In the genomic region with DNA sequence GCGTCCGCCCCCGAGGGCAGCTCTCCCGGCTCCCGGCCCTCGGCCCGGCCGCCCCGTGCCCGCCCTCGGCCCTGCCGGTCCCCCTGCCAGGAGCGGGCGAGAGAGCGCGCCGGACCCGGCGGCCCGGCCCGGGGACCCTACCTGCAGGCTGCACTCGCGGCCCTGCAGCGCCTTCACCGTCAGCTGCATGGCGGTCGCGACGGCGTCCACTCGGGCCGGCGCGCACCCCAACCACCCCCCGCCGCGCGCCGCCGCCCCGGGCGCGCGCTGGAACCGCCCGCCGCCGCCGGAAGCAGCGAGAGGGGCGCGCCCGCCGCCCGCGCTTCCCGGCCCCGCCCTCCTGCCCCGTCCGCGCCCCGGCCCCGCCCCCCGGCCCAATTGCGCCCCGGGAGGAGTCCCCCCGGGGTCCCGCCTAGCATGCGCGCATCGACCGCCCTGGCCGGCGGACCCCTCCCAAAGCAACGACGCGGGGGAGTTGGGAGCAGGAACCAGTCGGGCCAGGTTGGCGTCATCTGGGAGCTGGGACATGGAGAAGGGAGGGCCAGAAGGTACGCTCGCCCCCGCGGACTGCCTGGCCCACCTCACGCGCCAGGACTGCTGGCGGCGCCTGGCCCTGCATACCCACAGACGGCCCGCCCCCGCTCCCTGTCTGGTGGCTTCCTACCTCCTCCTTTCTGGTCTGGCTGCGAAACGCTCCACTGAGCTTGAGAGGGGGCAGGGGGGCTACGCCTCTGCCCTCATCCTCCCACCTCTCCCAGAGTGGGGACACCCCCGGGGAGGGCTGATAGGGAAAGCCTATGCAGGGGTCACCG, we compare ENCODE assay signal across 1 cellular context.
TF ChIP-seq lines count a peak whose summit lies in the region.

A gene (minus strand): TSS at position 220 of the 812 bp plus-strand sequence. CDS start 31 bp downstream, at position 189.

TF ChIP-seq in K562, 482 proteins besides CTCF, POLR2A, EP300 and RAD21 (continued from another document and continues in another):
- TF ChIP-seq, protein P1, sequence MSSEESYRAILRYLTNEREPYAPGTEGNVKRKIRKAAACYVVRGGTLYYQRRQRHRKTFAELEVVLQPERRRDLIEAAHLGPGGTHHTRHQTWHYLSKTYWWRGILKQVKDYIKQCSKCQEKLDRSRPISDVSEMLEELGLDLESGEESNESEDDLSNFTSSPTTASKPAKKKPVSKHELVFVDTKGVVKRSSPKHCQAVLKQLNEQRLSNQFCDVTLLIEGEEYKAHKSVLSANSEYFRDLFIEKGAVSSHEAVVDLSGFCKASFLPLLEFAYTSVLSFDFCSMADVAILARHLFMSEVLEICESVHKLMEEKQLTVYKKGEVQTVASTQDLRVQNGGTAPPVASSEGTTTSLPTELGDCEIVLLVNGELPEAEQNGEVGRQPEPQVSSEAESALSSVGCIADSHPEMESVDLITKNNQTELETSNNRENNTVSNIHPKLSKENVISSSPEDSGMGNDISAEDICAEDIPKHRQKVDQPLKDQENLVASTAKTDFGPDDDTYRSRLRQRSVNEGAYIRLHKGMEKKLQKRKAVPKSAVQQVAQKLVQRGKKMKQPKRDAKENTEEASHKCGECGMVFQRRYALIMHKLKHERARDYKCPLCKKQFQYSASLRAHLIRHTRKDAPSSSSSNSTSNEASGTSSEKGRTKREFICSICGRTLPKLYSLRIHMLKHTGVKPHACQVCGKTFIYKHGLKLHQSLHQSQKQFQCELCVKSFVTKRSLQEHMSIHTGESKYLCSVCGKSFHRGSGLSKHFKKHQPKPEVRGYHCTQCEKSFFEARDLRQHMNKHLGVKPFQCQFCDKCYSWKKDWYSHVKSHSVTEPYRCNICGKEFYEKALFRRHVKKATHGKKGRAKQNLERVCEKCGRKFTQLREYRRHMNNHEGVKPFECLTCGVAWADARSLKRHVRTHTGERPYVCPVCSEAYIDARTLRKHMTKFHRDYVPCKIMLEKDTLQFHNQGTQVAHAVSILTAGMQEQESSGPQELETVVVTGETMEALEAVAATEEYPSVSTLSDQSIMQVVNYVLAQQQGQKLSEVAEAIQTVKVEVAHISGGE (CRISPR knock-in tag; IDR thresholded peaks at IDR 0.05), result peak in 1 of 3 experiments; percentile 71; a peak in 2 of 6 replicates
- no peak for TF ChIP-seq FOXJ2 (tag; IDR thresholded peaks at IDR 0.05)
- TF ChIP-seq TEAD4 (IDR thresholded peaks at IDR 0.05; ENCODE audit: low read length), result peak; percentile 5; the same call in 1 of the 2 replicates
- no peak for TF ChIP-seq TEAD4 (CRISPR knock-in tag; IDR thresholded peaks at IDR 0.05; ENCODE audit: borderline replicate concordance)
- TF ChIP-seq RBFOX2 (IDR thresholded peaks at IDR 0.05; ENCODE audit: low read depth, low read length), result peak; percentile 62
- TF ChIP-seq EGR1 (conservative IDR thresholded peaks at IDR 0.05), result peak; percentile 94
- TF ChIP-seq PURB (CRISPR knock-in tag; IDR thresholded peaks at IDR 0.05; ENCODE audit: low read depth), result no peak
- TF ChIP-seq TAF15 (IDR thresholded peaks at IDR 0.05; ENCODE audit: low read depth, low read length), result no peak
- TF ChIP-seq, protein P2, sequence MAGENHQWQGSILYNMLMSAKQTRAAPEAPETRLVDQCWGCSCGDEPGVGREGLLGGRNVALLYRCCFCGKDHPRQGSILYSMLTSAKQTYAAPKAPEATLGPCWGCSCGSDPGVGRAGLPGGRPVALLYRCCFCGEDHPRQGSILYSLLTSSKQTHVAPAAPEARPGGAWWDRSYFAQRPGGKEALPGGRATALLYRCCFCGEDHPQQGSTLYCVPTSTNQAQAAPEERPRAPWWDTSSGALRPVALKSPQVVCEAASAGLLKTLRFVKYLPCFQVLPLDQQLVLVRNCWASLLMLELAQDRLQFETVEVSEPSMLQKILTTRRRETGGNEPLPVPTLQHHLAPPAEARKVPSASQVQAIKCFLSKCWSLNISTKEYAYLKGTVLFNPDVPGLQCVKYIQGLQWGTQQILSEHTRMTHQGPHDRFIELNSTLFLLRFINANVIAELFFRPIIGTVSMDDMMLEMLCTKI (IDR thresholded peaks at IDR 0.05; ENCODE audit: partially characterized antibody), result no peak
- TF ChIP-seq, protein P3, sequence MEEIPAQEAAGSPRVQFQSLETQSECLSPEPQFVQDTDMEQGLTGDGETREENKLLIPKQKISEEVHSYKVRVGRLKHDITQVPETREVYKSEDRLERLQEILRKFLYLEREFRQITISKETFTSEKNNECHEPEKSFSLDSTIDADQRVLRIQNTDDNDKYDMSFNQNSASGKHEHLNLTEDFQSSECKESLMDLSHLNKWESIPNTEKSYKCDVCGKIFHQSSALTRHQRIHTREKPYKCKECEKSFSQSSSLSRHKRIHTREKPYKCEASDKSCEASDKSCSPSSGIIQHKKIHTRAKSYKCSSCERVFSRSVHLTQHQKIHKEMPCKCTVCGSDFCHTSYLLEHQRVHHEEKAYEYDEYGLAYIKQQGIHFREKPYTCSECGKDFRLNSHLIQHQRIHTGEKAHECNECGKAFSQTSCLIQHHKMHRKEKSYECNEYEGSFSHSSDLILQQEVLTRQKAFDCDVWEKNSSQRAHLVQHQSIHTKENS (CRISPR knock-in tag; IDR thresholded peaks at IDR 0.05), result no peak
- TF ChIP-seq, protein P4, sequence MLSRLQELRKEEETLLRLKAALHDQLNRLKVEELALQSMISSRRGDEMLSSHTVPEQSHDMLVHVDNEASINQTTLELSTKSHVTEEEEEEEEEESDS (CRISPR knock-in tag; IDR thresholded peaks at IDR 0.05), result no peak
- no peak for TF ChIP-seq ZNF316 (IDR thresholded peaks at IDR 0.05)
- no peak for TF ChIP-seq LARP7 (IDR thresholded peaks at IDR 0.05)
- TF ChIP-seq CCNT2 (IDR thresholded peaks at IDR 0.05; ENCODE audit: borderline replicate concordance, extremely low read depth, insufficient read length, low read depth, low read length), result peak; percentile 37
- no peak for TF ChIP-seq STAG1 (CRISPR knock-in tag; IDR thresholded peaks at IDR 0.05; ENCODE audit: borderline replicate concordance)
- no peak for TF ChIP-seq RBM14 (IDR thresholded peaks at IDR 0.05; ENCODE audit: borderline replicate concordance, insufficient read depth, low read depth, low read length)
- 0 out of 2 replicates have a peak, but pooled peaks have one; percentile 27 for TF ChIP-seq SIN3B (IDR thresholded peaks at IDR 0.05; ENCODE audit: low read depth)
- no peak for TF ChIP-seq ZKSCAN1 (IDR thresholded peaks at IDR 0.05; ENCODE audit: low read depth, low read length)
- no peak for TF ChIP-seq SREBF2 (CRISPR knock-in tag; IDR thresholded peaks at IDR 0.05)
- TF ChIP-seq, protein P5, sequence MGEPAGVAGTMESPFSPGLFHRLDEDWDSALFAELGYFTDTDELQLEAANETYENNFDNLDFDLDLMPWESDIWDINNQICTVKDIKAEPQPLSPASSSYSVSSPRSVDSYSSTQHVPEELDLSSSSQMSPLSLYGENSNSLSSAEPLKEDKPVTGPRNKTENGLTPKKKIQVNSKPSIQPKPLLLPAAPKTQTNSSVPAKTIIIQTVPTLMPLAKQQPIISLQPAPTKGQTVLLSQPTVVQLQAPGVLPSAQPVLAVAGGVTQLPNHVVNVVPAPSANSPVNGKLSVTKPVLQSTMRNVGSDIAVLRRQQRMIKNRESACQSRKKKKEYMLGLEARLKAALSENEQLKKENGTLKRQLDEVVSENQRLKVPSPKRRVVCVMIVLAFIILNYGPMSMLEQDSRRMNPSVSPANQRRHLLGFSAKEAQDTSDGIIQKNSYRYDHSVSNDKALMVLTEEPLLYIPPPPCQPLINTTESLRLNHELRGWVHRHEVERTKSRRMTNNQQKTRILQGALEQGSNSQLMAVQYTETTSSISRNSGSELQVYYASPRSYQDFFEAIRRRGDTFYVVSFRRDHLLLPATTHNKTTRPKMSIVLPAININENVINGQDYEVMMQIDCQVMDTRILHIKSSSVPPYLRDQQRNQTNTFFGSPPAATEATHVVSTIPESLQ (CRISPR knock-in tag; IDR thresholded peaks at IDR 0.05), result no peak
- TF ChIP-seq, protein P6, sequence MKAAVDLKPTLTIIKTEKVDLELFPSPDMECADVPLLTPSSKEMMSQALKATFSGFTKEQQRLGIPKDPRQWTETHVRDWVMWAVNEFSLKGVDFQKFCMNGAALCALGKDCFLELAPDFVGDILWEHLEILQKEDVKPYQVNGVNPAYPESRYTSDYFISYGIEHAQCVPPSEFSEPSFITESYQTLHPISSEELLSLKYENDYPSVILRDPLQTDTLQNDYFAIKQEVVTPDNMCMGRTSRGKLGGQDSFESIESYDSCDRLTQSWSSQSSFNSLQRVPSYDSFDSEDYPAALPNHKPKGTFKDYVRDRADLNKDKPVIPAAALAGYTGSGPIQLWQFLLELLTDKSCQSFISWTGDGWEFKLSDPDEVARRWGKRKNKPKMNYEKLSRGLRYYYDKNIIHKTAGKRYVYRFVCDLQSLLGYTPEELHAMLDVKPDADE (conservative IDR thresholded peaks at IDR 0.05; ENCODE audit: control insufficient read depth, low read depth, low read length), result no peak
- no peak for TF ChIP-seq MCM7 (IDR thresholded peaks at IDR 0.05)
- TF ChIP-seq PHF8 (IDR thresholded peaks at IDR 0.05; ENCODE audit: borderline replicate concordance, low read length), result peak; percentile 55; the same call in 1 of the 2 replicates
- TF ChIP-seq MAFK (IDR thresholded peaks at IDR 0.05; ENCODE audit: low read length), result no peak
- TF ChIP-seq, protein P7, sequence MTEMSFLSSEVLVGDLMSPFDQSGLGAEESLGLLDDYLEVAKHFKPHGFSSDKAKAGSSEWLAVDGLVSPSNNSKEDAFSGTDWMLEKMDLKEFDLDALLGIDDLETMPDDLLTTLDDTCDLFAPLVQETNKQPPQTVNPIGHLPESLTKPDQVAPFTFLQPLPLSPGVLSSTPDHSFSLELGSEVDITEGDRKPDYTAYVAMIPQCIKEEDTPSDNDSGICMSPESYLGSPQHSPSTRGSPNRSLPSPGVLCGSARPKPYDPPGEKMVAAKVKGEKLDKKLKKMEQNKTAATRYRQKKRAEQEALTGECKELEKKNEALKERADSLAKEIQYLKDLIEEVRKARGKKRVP (CRISPR knock-in tag; IDR thresholded peaks at IDR 0.05), result no peak
- peak; percentile 69 for TF ChIP-seq POLR2G (IDR thresholded peaks at IDR 0.05; ENCODE audit: low read depth, low read length)
- no peak for TF ChIP-seq PTBP1 (IDR thresholded peaks at IDR 0.05; ENCODE audit: low read depth, low read length)
- TF ChIP-seq, protein P8, sequence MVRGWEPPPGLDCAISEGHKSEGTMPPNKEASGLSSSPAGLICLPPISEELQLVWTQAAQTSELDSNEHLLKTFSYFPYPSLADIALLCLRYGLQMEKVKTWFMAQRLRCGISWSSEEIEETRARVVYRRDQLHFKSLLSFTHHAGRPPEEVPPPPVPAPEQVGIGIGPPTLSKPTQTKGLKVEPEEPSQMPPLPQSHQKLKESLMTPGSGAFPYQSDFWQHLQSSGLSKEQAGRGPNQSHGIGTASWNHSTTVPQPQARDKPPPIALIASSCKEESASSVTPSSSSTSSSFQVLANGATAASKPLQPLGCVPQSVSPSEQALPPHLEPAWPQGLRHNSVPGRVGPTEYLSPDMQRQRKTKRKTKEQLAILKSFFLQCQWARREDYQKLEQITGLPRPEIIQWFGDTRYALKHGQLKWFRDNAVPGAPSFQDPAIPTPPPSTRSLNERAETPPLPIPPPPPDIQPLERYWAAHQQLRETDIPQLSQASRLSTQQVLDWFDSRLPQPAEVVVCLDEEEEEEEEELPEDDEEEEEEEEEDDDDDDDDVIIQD (CRISPR knock-in tag; IDR thresholded peaks at IDR 0.05), result no peak
- TF ChIP-seq SMARCC2 (IDR thresholded peaks at IDR 0.05; ENCODE audit: low read depth), result no peak
- TF ChIP-seq HNRNPL (IDR thresholded peaks at IDR 0.05; ENCODE audit: low read depth, low read length), result 0 out of 2 replicates have a peak, but pooled peaks have one; percentile 51
- TF ChIP-seq, protein P9, sequence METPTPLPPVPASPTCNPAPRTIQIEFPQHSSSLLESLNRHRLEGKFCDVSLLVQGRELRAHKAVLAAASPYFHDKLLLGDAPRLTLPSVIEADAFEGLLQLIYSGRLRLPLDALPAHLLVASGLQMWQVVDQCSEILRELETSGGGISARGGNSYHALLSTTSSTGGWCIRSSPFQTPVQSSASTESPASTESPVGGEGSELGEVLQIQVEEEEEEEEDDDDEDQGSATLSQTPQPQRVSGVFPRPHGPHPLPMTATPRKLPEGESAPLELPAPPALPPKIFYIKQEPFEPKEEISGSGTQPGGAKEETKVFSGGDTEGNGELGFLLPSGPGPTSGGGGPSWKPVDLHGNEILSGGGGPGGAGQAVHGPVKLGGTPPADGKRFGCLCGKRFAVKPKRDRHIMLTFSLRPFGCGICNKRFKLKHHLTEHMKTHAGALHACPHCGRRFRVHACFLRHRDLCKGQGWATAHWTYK (CRISPR knock-in tag; IDR thresholded peaks at IDR 0.05), result 0 out of 2 replicates have a peak, but pooled peaks have one; percentile 39
- TF ChIP-seq HIVEP1 (CRISPR knock-in tag; IDR thresholded peaks at IDR 0.05), result no peak
- no peak for TF ChIP-seq BRD4 (IDR thresholded peaks at IDR 0.05)
- TF ChIP-seq ARHGAP35 (IDR thresholded peaks at IDR 0.05; ENCODE audit: partially characterized antibody), result no peak
- no peak for TF ChIP-seq TAL1 (IDR thresholded peaks at IDR 0.05)
- no peak for TF ChIP-seq KAT7 (CRISPR knock-in tag; IDR thresholded peaks at IDR 0.05; ENCODE audit: borderline replicate concordance)
- no peak for TF ChIP-seq MAFG (tag; conservative IDR thresholded peaks at IDR 0.05)
- 0 out of 2 replicates have a peak, but pooled peaks have one; percentile 39 for TF ChIP-seq ILF3 (IDR thresholded peaks at IDR 0.05; ENCODE audit: borderline replicate concordance)
- TF ChIP-seq TCF3 (CRISPR knock-in tag; IDR thresholded peaks at IDR 0.05), result no peak
- TF ChIP-seq NFRKB (IDR thresholded peaks at IDR 0.05; ENCODE audit: low read depth), result no peak
- TF ChIP-seq, protein P10, sequence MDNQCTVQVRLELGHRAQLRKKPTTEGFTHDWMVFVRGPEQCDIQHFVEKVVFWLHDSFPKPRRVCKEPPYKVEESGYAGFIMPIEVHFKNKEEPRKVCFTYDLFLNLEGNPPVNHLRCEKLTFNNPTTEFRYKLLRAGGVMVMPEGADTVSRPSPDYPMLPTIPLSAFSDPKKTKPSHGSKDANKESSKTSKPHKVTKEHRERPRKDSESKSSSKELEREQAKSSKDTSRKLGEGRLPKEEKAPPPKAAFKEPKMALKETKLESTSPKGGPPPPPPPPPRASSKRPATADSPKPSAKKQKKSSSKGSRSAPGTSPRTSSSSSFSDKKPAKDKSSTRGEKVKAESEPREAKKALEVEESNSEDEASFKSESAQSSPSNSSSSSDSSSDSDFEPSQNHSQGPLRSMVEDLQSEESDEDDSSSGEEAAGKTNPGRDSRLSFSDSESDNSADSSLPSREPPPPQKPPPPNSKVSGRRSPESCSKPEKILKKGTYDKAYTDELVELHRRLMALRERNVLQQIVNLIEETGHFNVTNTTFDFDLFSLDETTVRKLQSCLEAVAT (IDR thresholded peaks at IDR 0.05), result no peak
- no peak for TF ChIP-seq HSF4 (CRISPR knock-in tag; IDR thresholded peaks at IDR 0.05; ENCODE audit: borderline replicate concordance)
- TF ChIP-seq MAFF (IDR thresholded peaks at IDR 0.05; ENCODE audit: low read length), result no peak
- TF ChIP-seq ZBTB1 (CRISPR knock-in tag; IDR thresholded peaks at IDR 0.05; ENCODE audit: borderline replicate concordance, low read depth), result no peak
- no peak for TF ChIP-seq ZNF140 (CRISPR knock-in tag; IDR thresholded peaks at IDR 0.05)
- no peak for TF ChIP-seq TCF7 (IDR thresholded peaks at IDR 0.05; ENCODE audit: borderline replicate concordance)
- 0 out of 2 replicates have a peak, but pooled peaks have one; percentile 33 for TF ChIP-seq ZNF589 (CRISPR knock-in tag; IDR thresholded peaks at IDR 0.05; ENCODE audit: low read depth)
- TF ChIP-seq SMARCA5 (IDR thresholded peaks at IDR 0.05), result no peak
